Comparison of ENCODE assay signal across 10 cellular contexts in the genomic region with DNA sequence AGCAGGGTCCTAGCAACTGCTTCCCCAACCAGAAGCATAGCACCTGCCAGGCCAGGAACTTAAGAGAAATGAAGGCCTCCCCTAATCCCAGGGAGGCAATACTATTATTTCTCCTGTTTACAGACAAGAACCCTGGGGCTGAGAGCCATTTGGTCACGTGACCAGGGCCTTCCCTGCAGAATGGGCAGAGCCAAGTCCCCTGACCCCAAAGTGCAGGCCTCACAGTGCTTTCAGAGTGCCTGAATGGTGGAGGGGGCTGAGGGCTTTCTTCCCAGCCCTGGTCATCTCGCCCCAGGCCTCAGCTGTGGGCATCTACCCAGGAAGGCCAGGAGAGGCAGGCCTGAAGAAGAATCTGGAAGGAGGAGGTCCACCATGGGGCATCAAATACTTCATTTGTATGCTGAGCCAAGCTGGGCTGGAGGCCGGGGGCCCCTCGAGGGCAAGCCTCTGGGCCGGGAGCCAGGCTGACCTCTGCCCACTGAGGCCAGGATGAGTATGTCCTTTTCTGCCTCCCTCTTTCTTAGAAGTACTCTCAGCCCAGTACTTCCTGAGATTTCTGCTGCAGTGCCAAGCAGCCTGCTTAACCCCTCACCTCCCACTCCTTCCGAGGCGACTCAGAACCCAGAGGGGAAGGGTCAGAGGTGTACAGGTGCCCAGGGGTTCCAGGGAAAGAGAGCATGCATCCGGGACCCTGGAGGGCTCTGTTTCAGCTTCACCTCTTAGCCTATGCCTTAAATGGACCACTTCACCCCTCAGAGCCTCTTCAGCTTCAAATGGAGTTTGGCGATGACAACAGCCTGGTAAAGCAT. TPM values are rescaled to one million over a fixed set of nuclear protein-coding genes. Genes with fewer than 3 reads are reported as not detected.
DNase-seq lines count a peak whose midpoint lies in the region; ATAC-seq and TF ChIP-seq lines count a peak whose summit lies in the region.
"Had no signal": no experiment of that assay in that cellular context is flagged by ENCODE, and none has a peak within 500 bp of the region (broad histone marks: within the 10 kb centered on the region; RNA-seq: fewer than 3 reads in every experiment).

No MANE protein-coding gene starts in this region.

- H3K9me3 ChIP-seq in hepatocyte (ENCODE audit: low read depth), result no peaks in the 10 kb centered on the region
- no peaks in the 10 kb centered on the region for H3K9me3 ChIP-seq in gastrocnemius medialis

- 55 to 69% (median 56%) methylated on average over 9 of the region's 9 CpGs for WGBS in adipose tissue, 3 donors
- WGBS in hepatocyte (ENCODE audit: low lambda C conversion rate, missing lambda C conversion rate), result 78% methylated on average over 9 of the region's 9 CpGs

- H3K4me3 ChIP-seq in hepatocyte (no peak overlapping the region), gastrocnemius medialis (no peak overlapping the region)

- DNase-seq in Caki2 (ENCODE audit: low read depth) (peak; percentile 37), hepatocyte (ENCODE audit: low spot score) (no peak), gastrocnemius medialis (no peak), iPS-NIHi7 (ENCODE audit: extremely low spot score) (no peak), NCI-H187 treated with DMSO at 0.1 percent for 48 hours (lab: John Stamatoyannopoulos, UW) (no peak)
- DNase-seq: activated gamma-delta T cell treated with Interleukin-2 at 50 U/mL for 16 hours; stimulated activated naive CD4-positive, alpha-beta T cell had no signal

- intact Hi-C loops in gastrocnemius medialis (cut with DNase I; ENCODE audit: low total_unique reads), result no loop called here

- no peak for ATAC-seq in gastrocnemius medialis
- ATAC-seq in HG02852 (IDR thresholded peaks at IDR 0.05; ENCODE audit: unreplicated experiment), result no peak
- ATAC-seq in HG03196 (IDR thresholded peaks at IDR 0.05; ENCODE audit: unreplicated experiment), result no peak

- in situ Hi-C loops in Caki2 (cut with HindIII; ENCODE audit: low pct_unique_long_range_greater_than_20kb, low sequenced_read_pairs), result loop anchor here (25.0 kb wide), 1 partner anchor 122 kb away; no protein-coding TSS in a partner anchor
- in situ Hi-C loops in gastrocnemius medialis (cut with MboI; ENCODE audit: low sequenced_read_pairs in 4 of 4), result loop anchor here in 1 of 4 donors (10.0 kb wide), 1 partner anchor 75 kb away; no protein-coding TSS in a partner anchor

- H3K27ac ChIP-seq in adipose tissue (ENCODE audit: low read depth, low read length) (peak overlapping the region; percentile 75), hepatocyte (peak overlapping the region; percentile 92), gastrocnemius medialis (peak overlapping the region; percentile 88 to 92 (median 90))

- H4K20me1 ChIP-seq in hepatocyte (ENCODE audit: insufficient read depth, poor library complexity, severe bottlenecking), result no peaks in the 10 kb centered on the region

- H3K9me2 ChIP-seq in hepatocyte (replicated peaks; ENCODE audit: insufficient read depth), result no peaks in the 10 kb centered on the region

- H3K4me2 ChIP-seq in hepatocyte, result peak overlapping the region; percentile 12

- TF ChIP-seq CTCF in hepatocyte (IDR thresholded peaks at IDR 0.05; ENCODE audit: poor library complexity), result no peak
- no peak for TF ChIP-seq CTCF in gastrocnemius medialis (IDR thresholded peaks at IDR 0.05 in 4 of 5, conservative IDR thresholded peaks at IDR 0.05 in 1 of 5)

- no peaks in the 10 kb centered on the region for H3K36me3 ChIP-seq in hepatocyte (replicated peaks; ENCODE audit: insufficient read depth, low read depth)
- no peaks in the 10 kb centered on the region for H3K36me3 ChIP-seq in gastrocnemius medialis

- H3K4me1 ChIP-seq in hepatocyte (ENCODE audit: insufficient read depth), result peaks cover 34% of the 10 kb centered on the region
- H3K4me1 ChIP-seq in gastrocnemius medialis, result peaks cover 61 to 64% of the 10 kb centered on the region in 2 donors

- no peaks in the 10 kb centered on the region for H3K79me2 ChIP-seq in hepatocyte

- H3K27me3 ChIP-seq in hepatocyte, result no peaks in the 10 kb centered on the region
- no peaks in the 10 kb centered on the region for H3K27me3 ChIP-seq in gastrocnemius medialis

- H2AFZ ChIP-seq in hepatocyte, result no peak overlapping the region

- no peak for TF ChIP-seq POLR2A in gastrocnemius medialis (IDR thresholded peaks at IDR 0.05)

RNA-seq across cellular contexts. Expression of gene DUSP1, which starts 18.9 kb away (rescaled TPM):
- total RNA-seq in Caki2 (2014; rRNA removed; shearing (Covaris generic); ENCODE audit: low replicate concordance), result 143 and 159 TPM in 2 replicates
- polyA plus RNA-seq in adipose tissue (1,000 to 10,000 TPM in 1 of 3 donors, 100 to 1,000 TPM in 2; 163 to 1,279 (median 758) TPM), hepatocyte (583 and 682 TPM in 2 replicates)
- total RNA-seq in hepatocyte (537 and 547 TPM in 2 replicates), gastrocnemius medialis (1,000 to 10,000 TPM in 1 of 4 donors, 100 to 1,000 TPM in 3; 345 to 1,004 (median 793) TPM)

RNA-seq across cellular contexts. Expression of gene ERGIC1, which starts 44.2 kb away (rescaled TPM):
- total RNA-seq in Caki2 (2014; rRNA removed; shearing (Covaris generic); ENCODE audit: low replicate concordance), result 76.3 and 84.8 TPM in 2 replicates
- polyA plus RNA-seq in adipose tissue (100 to 1,000 TPM in 2 of 3 donors, 10 to 100 TPM in 1; 66.5 to 123 (median 119) TPM), hepatocyte (30.1 and 39.1 TPM in 2 replicates)
- total RNA-seq in hepatocyte (105 and 107 TPM in 2 replicates), gastrocnemius medialis (100 to 1,000 TPM in 1 of 4 donors, 10 to 100 TPM in 3; 54.4 to 108 (median 88.0) TPM)
